15 cellular contexts compared by ENCODE assay signal in genomic region chr11:33531743-33532181, GRCh38.
DNase-seq lines count a peak whose midpoint lies in the region; ATAC-seq and TF ChIP-seq lines count a peak whose summit lies in the region.
"Had no signal": no experiment of that assay in that cellular context is flagged by ENCODE, and none has a peak within 500 bp of the region (broad histone marks: within the 10 kb centered on the region; RNA-seq: fewer than 3 reads in every experiment).

No MANE protein-coding gene starts in this region.

- H3K4me1 ChIP-seq in adrenal gland (replicated peaks in 1 of 2): no peaks in the 10 kb centered on the region

- no peak overlapping the region for H3K4me3 ChIP-seq in AG04449 (ENCODE audit: low read depth, low read length)
- H3K4me3 ChIP-seq in adrenal gland: no peak overlapping the region
- H3K4me3 ChIP-seq: K562, PC-9 had no signal

- TF ChIP-seq CTCF in AG04449 (IDR thresholded peaks at IDR 0.05; ENCODE audit: insufficient read depth, low read length, missing control alignments) (no peak), adrenal gland (IDR thresholded peaks at IDR 0.05) (no peak)

- DNase-seq in AG04449 (ENCODE audit: low read depth, low spot score): peak; percentile 46
- DNase-seq in HCEC 1CT: peak; percentile 81
- peak in 6 of 7 donors; percentile 38 to 75 (median 65) for DNase-seq in adrenal gland
- peak; percentile 20 for DNase-seq in kidney tubule cell (ENCODE audit: low spot score)
- DNase-seq in hippocampal formation (lab: John Stamatoyannopoulos, UW): no peak
- no peak for DNase-seq in DMS153 (lab: John Stamatoyannopoulos, UW)
- DNase-seq in SW480 (ENCODE audit: low spot score): no peak
- DNase-seq: activated CD4-positive, CD25-positive, alpha-beta regulatory T cell treated with anti-CD3 and anti-CD28 coated beads, Interleukin-2, amount 50 U/mL, for 72 hours; NCI-H1417 treated with DMSO at 0.1 percent for 48 hours; NCI-H446 treated with DMSO at 0.1 percent for 48 hours; nucleus accumbens; PC-9; T-helper 1 cell had no signal

- H3K9me3 ChIP-seq in adrenal gland (replicated peaks in 1 of 3): peaks cover 0 to 6% (median 0%) of the 10 kb centered on the region in 3 donors

- H3K27ac ChIP-seq in adrenal gland: no peak overlapping the region
- H3K27ac ChIP-seq: PC-9 had no signal

- no peak for ATAC-seq in GM19455 (IDR thresholded peaks at IDR 0.05; ENCODE audit: unreplicated experiment)

- POLR2A ChIA-PET in AG04449 (lab: Yijun Ruan, JAX): interaction anchor here (1.0 to 1.5 kb wide), 2 partner anchors 88 to 170 kb away, joined by 3 read pairs; no protein-coding TSS in a partner anchor

- no peaks in the 10 kb centered on the region for H3K27me3 ChIP-seq in adrenal gland

- TF ChIP-seq POLR2A in adrenal gland (IDR thresholded peaks at IDR 0.05): no peak

- CTCF ChIA-PET in AG04449 (lab: Yijun Ruan, JAX): interaction anchor here (0.9 to 4.9 kb wide), 5 partner anchors 13 to 157 kb away, joined by 3 to 36 read pairs (median 3); no protein-coding TSS in a partner anchor

- WGBS in adrenal gland, 4 donors: 14 to 62% (median 34%) methylated on average over 8 of the region's 8 CpGs

- intact Hi-C loops in adrenal gland (cut with DNase I): no loop called here

- H3K36me3 ChIP-seq in adrenal gland (replicated peaks in 1 of 2): no peaks in the 10 kb centered on the region

Comparison
In these comparisons a context has a peak if more than half of its experiments do, and no peak if none do; other contexts are left out.
1. DNase-seq: peak in AG04449 (single experiment), HCEC 1CT (single experiment), adrenal gland (6 of 7) and kidney tubule cell (single experiment); none in hippocampal formation (0 of 2), DMS153 (single experiment) and SW480 (single experiment).